In the genomic region with DNA sequence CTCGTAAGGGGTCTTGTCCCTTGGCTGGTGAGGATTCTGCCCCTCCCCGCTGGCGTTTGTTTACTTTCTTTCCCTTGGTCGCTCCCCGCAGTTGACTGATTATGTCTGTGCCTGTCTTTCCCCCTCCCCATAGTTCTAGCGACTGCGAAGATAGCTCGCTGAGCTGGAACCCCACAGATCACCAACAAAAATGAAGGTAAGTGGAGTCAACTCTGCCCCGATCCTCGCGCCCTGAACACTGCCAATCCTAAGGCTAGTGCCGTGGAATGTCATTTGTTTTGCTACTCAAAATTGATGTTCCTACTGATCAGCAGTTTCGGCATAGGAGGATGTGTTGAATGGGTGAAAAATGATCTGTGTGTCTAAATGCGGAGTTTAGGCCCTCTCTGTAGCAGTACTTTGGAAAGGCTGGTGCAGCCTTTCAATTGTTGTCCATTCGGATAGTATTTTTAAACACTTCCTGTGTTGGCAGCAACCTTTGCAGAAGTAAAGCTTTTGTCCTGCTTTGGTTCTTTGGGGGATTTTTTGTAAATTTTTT, we compare ENCODE assay signal across 8 cellular contexts. TPM values are rescaled to one million over a fixed set of nuclear protein-coding genes. Genes with fewer than 3 reads are reported as not detected.
A peak's percentile ranks its signal among the peaks of the same experiment; 100 is the strongest.
DNase-seq lines count a peak whose midpoint lies in the region; TF ChIP-seq lines count a peak whose summit lies in the region.

No MANE protein-coding gene starts in this region.

- H3K36me3 ChIP-seq in esophagus squamous epithelium: peaks cover 0 to 45% (median 5%) of the 10 kb centered on the region in 3 donors

- H3K4me3 Mint-ChIP-seq in neural crest cell: peak overlapping the region; percentile 98

- H3K4me3 ChIP-seq in GM12875 (ENCODE audit: low read depth, low read length): peak overlapping the region; percentile 99
- H3K4me3 ChIP-seq in esophagus squamous epithelium: peak overlapping the region; percentile 83 to 97 (median 88)

- no peaks in the 10 kb centered on the region for H3K9me3 ChIP-seq in esophagus squamous epithelium

- peak overlapping the region; percentile 79 for H3K27ac Mint-ChIP-seq in neural crest cell (ENCODE audit: unreplicated experiment)

- peaks cover 22% of the 10 kb centered on the region for H3K4me1 Mint-ChIP-seq in neural crest cell

- H3K27me3 ChIP-seq in esophagus squamous epithelium: no peaks in the 10 kb centered on the region

- no peak for TF ChIP-seq POLR2A in esophagus squamous epithelium (IDR thresholded peaks at IDR 0.05)

- TF ChIP-seq CTCF in 22Rv1 (IDR thresholded peaks at IDR 0.05): no peak
- no peak for TF ChIP-seq CTCF in GM12875 (IDR thresholded peaks at IDR 0.05; ENCODE audit: borderline replicate concordance, insufficient read depth, low read depth, low read length)
- TF ChIP-seq CTCF in esophagus squamous epithelium (IDR thresholded peaks at IDR 0.05): no peak
- no peak for TF ChIP-seq CTCF in neural crest cell (conservative IDR thresholded peaks at IDR 0.05)

- no peaks in the 10 kb centered on the region for H3K27me3 Mint-ChIP-seq in neural crest cell (ENCODE audit: low read depth)

- DNase-seq in SW480 (ENCODE audit: low spot score) (peak; percentile 17), esophagus squamous epithelium (lab: John Stamatoyannopoulos, UW) (no peak), neural crest cell (ENCODE audit: low read depth, low spot score) (no peak), GM19238 (ENCODE audit: insufficient read length, low spot score) (no peak), ecto neural progenitor cell (ENCODE audit: low spot score) (no peak), NCI-H128 (lab: John Stamatoyannopoulos, UW; ENCODE audit: unreplicated experiment) (no peak)

- no peaks in the 10 kb centered on the region for H3K9me3 Mint-ChIP-seq in neural crest cell

- H3K36me3 Mint-ChIP-seq in neural crest cell (ENCODE audit: low read depth): peaks cover 3% of the 10 kb centered on the region

- intact Hi-C loops in esophagus squamous epithelium (cut with DNase I): no loop called here

- 0% methylated on average over 6 to 14 of the region's 15 CpGs for WGBS in esophagus squamous epithelium, 2 donors

- H3K27ac ChIP-seq in 22Rv1 (peak overlapping the region; percentile 96), esophagus squamous epithelium (peak overlapping the region; percentile 91 to 98 (median 94))

- H3K4me1 ChIP-seq in esophagus squamous epithelium: peaks cover 4 to 50% (median 23%) of the 10 kb centered on the region in 3 donors

RNA-seq across cellular contexts. Expression of a gene that starts 1.4 kb away (rescaled TPM):
- total RNA-seq in esophagus squamous epithelium (10 to 100 TPM in 3 of 4 donors, 1 to 10 TPM in 1; 9.9 to 19.3 (median 13.4) TPM), neural crest cell (28.7 and 30.5 TPM in 2 replicates)

RNA-seq across cellular contexts. Expression of a gene that starts 55.1 kb away (rescaled TPM):
- total RNA-seq in esophagus squamous epithelium (100 to 1,000 TPM in 3 of 4 donors, 10 to 100 TPM in 1; 73.6 to 157 (median 119) TPM), neural crest cell (222 TPM in 2 replicates)
